Comparison of ENCODE assay signal across 33 cellular contexts in the genomic region with DNA sequence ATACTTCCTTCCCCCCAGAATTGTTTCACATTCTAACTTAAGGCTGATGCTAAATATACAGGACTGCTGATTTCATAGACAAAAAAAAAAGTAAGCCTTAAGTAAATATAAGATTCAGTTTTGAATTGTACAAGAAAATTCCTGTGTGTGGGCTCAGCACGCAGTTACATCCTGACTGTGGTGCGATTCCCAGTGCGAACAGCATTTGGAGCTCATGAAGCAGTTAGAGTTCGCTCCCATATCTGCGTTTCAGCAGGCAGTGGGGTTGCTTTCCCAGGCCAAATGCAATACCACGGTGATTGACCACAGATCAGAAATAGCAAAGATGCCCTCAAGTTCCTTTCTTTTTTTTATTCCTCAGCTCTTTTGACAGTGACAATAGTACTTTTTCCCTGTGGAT.
DNase-seq lines count a peak whose midpoint lies in the region; ATAC-seq, FAIRE-seq and TF ChIP-seq lines count a peak whose summit lies in the region.
"Had no signal": no experiment of that assay in that cellular context is flagged by ENCODE, and none has a peak within 500 bp of the region (broad histone marks: within the 10 kb centered on the region; RNA-seq: fewer than 3 reads in every experiment).

No MANE protein-coding gene starts in this region.

- H3K27me3 Mint-ChIP-seq in astrocyte (ENCODE audit: low read depth, unreplicated experiment) = no peaks in the 10 kb centered on the region
- H3K27me3 Mint-ChIP-seq in activated CD4-positive, alpha-beta T cell treated with anti-CD3 and anti-CD28 coated beads for 36 hours = peaks cover 19% of the 10 kb centered on the region
- H3K27me3 Mint-ChIP-seq in stimulated activated naive B cell treated with anti-CD40 and anti-IgM and Interleukin-4, amounts not matched to agents 10 μg/mL and 1 μg/mL and 100 μg/mL, for 72 hours = peaks cover 0 to 17% of the 10 kb centered on the region in 2 donors
- H3K27me3 Mint-ChIP-seq: effector memory CD8-positive, alpha-beta T cell had no signal

- peak overlapping the region; percentile 49 to 81 (median 74) for H3K4me2 ChIP-seq in BLaER1 treated with 17β-estradiol and CSF1 and Interleukin-3, amounts not matched to agents 10 nM and 100 nM
- H3K4me2 ChIP-seq in astrocyte (ENCODE audit: low read length) (no peak overlapping the region), osteoblast (ENCODE audit: insufficient read depth, low read length) (peak overlapping the region; percentile 57)
- H3K4me2 ChIP-seq: PC-9 had no signal

- intact Hi-C loops in activated CD4-positive, alpha-beta T cell treated with anti-CD3 and anti-CD28 coated beads for 36 hours (cut with DNase I, micrococcal nuclease) = no loop called here
- intact Hi-C loops in testis (cut with DNase I; ENCODE audit: low total_unique reads) (no loop called here), right cardiac atrium (cut with DNase I) (no loop called here)

- no peak overlapping the region for H3K27ac Mint-ChIP-seq in astrocyte (ENCODE audit: unreplicated experiment)
- no peak overlapping the region for H3K27ac Mint-ChIP-seq in activated CD4-positive, alpha-beta T cell treated with anti-CD3 and anti-CD28 coated beads for 36 hours
- H3K27ac Mint-ChIP-seq in stimulated activated naive B cell treated with anti-CD40 and anti-IgM and Interleukin-4, amounts not matched to agents 10 μg/mL and 1 μg/mL and 100 μg/mL, for 72 hours = no peak overlapping the region
- H3K27ac Mint-ChIP-seq: activated T-cell treated with anti-CD3 and anti-CD28 coated beads, Interleukin-2, amount 50 U/mL, for 72 hours; B cell; effector memory CD8-positive, alpha-beta T cell; natural killer cell; T-helper 17 cell had no signal

- no peaks in the 10 kb centered on the region for H3K9me3 ChIP-seq in BLaER1 treated with 17β-estradiol and CSF1 and Interleukin-3, amounts not matched to agents 10 nM and 100 nM (replicated peaks in 1 of 11)
- H3K9me3 ChIP-seq in astrocyte (ENCODE audit: insufficient read depth, low read depth, low read length) (no peaks in the 10 kb centered on the region), osteoblast (ENCODE audit: low read depth, low read length) (no peaks in the 10 kb centered on the region), testis (no peaks in the 10 kb centered on the region), right cardiac atrium (ENCODE audit: control insufficient read depth, low read length) (no peaks in the 10 kb centered on the region)
- H3K9me3 ChIP-seq: adrenal gland, colonic mucosa, heart left ventricle, lower lobe of right lung, stomach, tibial artery had no signal

- H2AFZ ChIP-seq in astrocyte (ENCODE audit: low read depth, low read length) = no peak overlapping the region
- no peak overlapping the region for H2AFZ ChIP-seq in osteoblast (ENCODE audit: low read length)
- H2AFZ ChIP-seq: PC-9 had no signal

- WGBS in testis, 2 donors = 63 to 75% methylated on average over 6 of the region's 6 CpGs
- 43% methylated on average over 6 of the region's 6 CpGs for WGBS in right cardiac atrium

- H3K36me3 ChIP-seq in BLaER1 treated with 17β-estradiol and CSF1 and Interleukin-3, amounts not matched to agents 10 nM and 100 nM = no peaks in the 10 kb centered on the region
- H3K36me3 ChIP-seq in astrocyte (ENCODE audit: insufficient read depth, low read length) (peaks cover 3% of the 10 kb centered on the region), osteoblast (ENCODE audit: insufficient read depth, low read length) (peaks cover 31% of the 10 kb centered on the region), testis (ENCODE audit: low read depth, missing control alignments) (no peaks in the 10 kb centered on the region)
- H3K36me3 ChIP-seq: adrenal gland, colonic mucosa, heart left ventricle, lower lobe of right lung, tibial artery had no signal

- no peak for TF ChIP-seq POLR2A in testis (IDR thresholded peaks at IDR 0.05)

- H4K20me1 ChIP-seq in BLaER1 treated with 17β-estradiol and CSF1 and Interleukin-3, amounts not matched to agents 10 nM and 100 nM = no peaks in the 10 kb centered on the region
- H4K20me1 ChIP-seq in astrocyte (ENCODE audit: insufficient read depth, low read length) = no peaks in the 10 kb centered on the region
- no peaks in the 10 kb centered on the region for H4K20me1 ChIP-seq in osteoblast (ENCODE audit: insufficient read depth, low read length)

- DNase-seq in astrocyte (ENCODE audit: low read depth) (peak; percentile 3), fibroblast of peridontal ligament (ENCODE audit: extremely low read depth) (peak; percentile 89), osteoblast (ENCODE audit: insufficient read length, low spot score, missing footprints) (peak; percentile 92), testis (no peak), right cardiac atrium (no peak)
- DNase-seq in activated CD4-positive, alpha-beta T cell treated with anti-CD3 and anti-CD28 coated beads for 36 hours = no peak
- DNase-seq in stimulated activated naive B cell treated with anti-CD40 and anti-IgM and Interleukin-4, amounts not matched to agents 10 μg/mL and 1 μg/mL and 100 μg/mL, for 72 hours = no peak
- DNase-seq: activated CD4-positive, alpha-beta T cell treated with anti-CD3 and anti-CD28 coated beads, Interleukin-2, amount 50 U/mL, for 48 hours; activated naive CD4-positive, alpha-beta T cell; activated T-cell treated with anti-CD3 and anti-CD28 coated beads, Interleukin-2, amount 50 U/mL, for 72 hours; adrenal gland; colonic mucosa; DMS 273 treated with DMSO at 0.1 percent for 48 hours; effector memory CD8-positive, alpha-beta T cell; foreskin fibroblast; H7; heart left ventricle; KG1; lower lobe of right lung; MM.1S; natural killer cell; NCI-H2029; NCI-H524 treated with DMSO at 0.1 percent for 48 hours; occipital lobe; PC-9; stomach; T-helper 17 cell; tibial artery had no signal

- H3K27me3 ChIP-seq in BLaER1 treated with 17β-estradiol and CSF1 and Interleukin-3, amounts not matched to agents 10 nM and 100 nM = no peaks in the 10 kb centered on the region
- H3K27me3 ChIP-seq in astrocyte (ENCODE audit: insufficient read depth, low read length) (no peaks in the 10 kb centered on the region), osteoblast (ENCODE audit: insufficient read depth, low read length) (no peaks in the 10 kb centered on the region), testis (no peaks in the 10 kb centered on the region), right cardiac atrium (ENCODE audit: control insufficient read depth, insufficient read depth) (no peaks in the 10 kb centered on the region)
- H3K27me3 ChIP-seq: adrenal gland, colonic mucosa, heart left ventricle, stomach, tibial artery had no signal

- no peak for FAIRE-seq in astrocyte (lab: Jason Lieb, UNC)
- FAIRE-seq: GM12878 had no signal

- peaks cover 4% of the 10 kb centered on the region for H3K36me3 Mint-ChIP-seq in astrocyte (ENCODE audit: low read depth, unreplicated experiment)
- H3K36me3 Mint-ChIP-seq in activated CD4-positive, alpha-beta T cell treated with anti-CD3 and anti-CD28 coated beads for 36 hours (ENCODE audit: low read depth) = no peaks in the 10 kb centered on the region
- H3K36me3 Mint-ChIP-seq in stimulated activated naive B cell treated with anti-CD40 and anti-IgM and Interleukin-4, amounts not matched to agents 10 μg/mL and 1 μg/mL and 100 μg/mL, for 72 hours = no peaks in the 10 kb centered on the region
- H3K36me3 Mint-ChIP-seq: natural killer cell had no signal

- H3K79me2 ChIP-seq in astrocyte (ENCODE audit: insufficient read depth, low read length) (no peaks in the 10 kb centered on the region), osteoblast (ENCODE audit: insufficient read depth, low read length) (peaks cover 48% of the 10 kb centered on the region)

- CTCF ChIA-PET in activated CD4-positive, alpha-beta T cell treated with anti-CD3 and anti-CD28 coated beads for 36 hours (lab: Charles Lee) = interaction anchor here (0.6 to 0.7 kb wide), 2 partner anchors 12 to 442 kb away, joined by 3 to 4 read pairs; no protein-coding TSS in a partner anchor

- H3K27ac ChIP-seq in BLaER1 treated with 17β-estradiol and CSF1 and Interleukin-3, amounts not matched to agents 10 nM and 100 nM = no peak overlapping the region
- no peak overlapping the region for H3K27ac ChIP-seq in astrocyte (ENCODE audit: low read depth, low read length)
- H3K27ac ChIP-seq in osteoblast (ENCODE audit: low read depth, low read length) = peak overlapping the region; percentile 72
- H3K27ac ChIP-seq in testis = no peak overlapping the region
- H3K27ac ChIP-seq in right cardiac atrium (ENCODE audit: low read length) = no peak overlapping the region
- H3K27ac ChIP-seq: adrenal gland, colonic mucosa, heart left ventricle, lower lobe of right lung, PC-9, skin epidermis, stomach, tibial artery had no signal

- H3K9ac ChIP-seq in BLaER1 treated with 17β-estradiol and CSF1 and Interleukin-3, amounts not matched to agents 10 nM and 100 nM = no peak overlapping the region
- H3K9ac ChIP-seq in astrocyte (ENCODE audit: low read length) = no peak overlapping the region

- H3K9me3 Mint-ChIP-seq in astrocyte (ENCODE audit: unreplicated experiment) = no peaks in the 10 kb centered on the region
- no peaks in the 10 kb centered on the region for H3K9me3 Mint-ChIP-seq in activated CD4-positive, alpha-beta T cell treated with anti-CD3 and anti-CD28 coated beads for 36 hours (ENCODE audit: low read depth)
- H3K9me3 Mint-ChIP-seq in stimulated activated naive B cell treated with anti-CD40 and anti-IgM and Interleukin-4, amounts not matched to agents 10 μg/mL and 1 μg/mL and 100 μg/mL, for 72 hours = peaks cover 0 to 1% of the 10 kb centered on the region in 2 donors
- H3K9me3 Mint-ChIP-seq: activated T-cell treated with anti-CD3 and anti-CD28 coated beads, Interleukin-2, amount 50 U/mL, for 72 hours; natural killer cell had no signal

- no peaks in the 10 kb centered on the region for H3K4me1 Mint-ChIP-seq in astrocyte (ENCODE audit: low read depth, unreplicated experiment)
- no peaks in the 10 kb centered on the region for H3K4me1 Mint-ChIP-seq in activated CD4-positive, alpha-beta T cell treated with anti-CD3 and anti-CD28 coated beads for 36 hours
- no peaks in the 10 kb centered on the region for H3K4me1 Mint-ChIP-seq in stimulated activated naive B cell treated with anti-CD40 and anti-IgM and Interleukin-4, amounts not matched to agents 10 μg/mL and 1 μg/mL and 100 μg/mL, for 72 hours
- H3K4me1 Mint-ChIP-seq: B cell, natural killer cell, T-helper 17 cell had no signal

- H3K4me3 ChIP-seq in BLaER1 treated with 17β-estradiol and CSF1 and Interleukin-3, amounts not matched to agents 10 nM and 100 nM = peak overlapping the region in 1 of 10 experiments; percentile 9; a peak in 2 of 20 replicates
- no peak overlapping the region for H3K4me3 ChIP-seq in astrocyte (ENCODE audit: insufficient read depth, low read depth, low read length)
- H3K4me3 ChIP-seq in osteoblast (ENCODE audit: insufficient read depth, low read length) = no peak overlapping the region
- H3K4me3 ChIP-seq in testis = no peak overlapping the region
- no peak overlapping the region for H3K4me3 ChIP-seq in right cardiac atrium (ENCODE audit: low read length)
- H3K4me3 ChIP-seq: adrenal gland, colonic mucosa, GM12878, heart left ventricle, lower lobe of right lung, PC-9, skin epidermis, stomach, tibial artery had no signal

- no peak for ATAC-seq in activated CD4-positive, alpha-beta T cell treated with anti-CD3 and anti-CD28 coated beads for 36 hours
- ATAC-seq in stimulated activated naive B cell treated with anti-CD40 and anti-IgM and Interleukin-4, amounts not matched to agents 10 μg/mL and 1 μg/mL and 100 μg/mL, for 72 hours (replicated peaks) = no peak
- ATAC-seq in right cardiac atrium = no peak
- ATAC-seq: activated CD4-positive, CD25-positive, alpha-beta regulatory T cell treated with anti-CD3 and anti-CD28 coated beads, Interleukin-2, amount 50 U/mL, for 24 hours; activated T-cell treated with anti-CD3 and anti-CD28 coated beads, Interleukin-2, amount 50 U/mL, for 72 hours; effector memory CD8-positive, alpha-beta T cell; GM12878; heart left ventricle; lower lobe of right lung; natural killer cell; T-helper 17 cell had no signal

- no peak for TF ChIP-seq CTCF in astrocyte (IDR thresholded peaks at IDR 0.05; ENCODE audit: insufficient read depth, low read depth, low read length)
- TF ChIP-seq CTCF in osteoblast (IDR thresholded peaks at IDR 0.05; ENCODE audit: extremely low read depth, low read depth, low read length) = no peak
- no peak for TF ChIP-seq CTCF in testis (IDR thresholded peaks at IDR 0.05)

- H3K4me3 Mint-ChIP-seq in astrocyte (ENCODE audit: unreplicated experiment) = no peak overlapping the region
- no peak overlapping the region for H3K4me3 Mint-ChIP-seq in activated CD4-positive, alpha-beta T cell treated with anti-CD3 and anti-CD28 coated beads for 36 hours
- no peak overlapping the region for H3K4me3 Mint-ChIP-seq in stimulated activated naive B cell treated with anti-CD40 and anti-IgM and Interleukin-4, amounts not matched to agents 10 μg/mL and 1 μg/mL and 100 μg/mL, for 72 hours
- H3K4me3 Mint-ChIP-seq: activated T-cell treated with anti-CD3 and anti-CD28 coated beads, Interleukin-2, amount 50 U/mL, for 72 hours; B cell; effector memory CD8-positive, alpha-beta T cell; natural killer cell; T-helper 17 cell had no signal

- POLR2A ChIA-PET in activated CD4-positive, alpha-beta T cell treated with anti-CD3 and anti-CD28 coated beads for 36 hours (lab: Charles Lee) = no interaction called here

- H3K4me1 ChIP-seq in BLaER1 treated with 17β-estradiol and CSF1 and Interleukin-3, amounts not matched to agents 10 nM and 100 nM = peaks cover 13 to 26% (median 22%) of the 10 kb centered on the region in 10 experiments
- H3K4me1 ChIP-seq in astrocyte (ENCODE audit: insufficient read depth, low read length) (peaks cover 2% of the 10 kb centered on the region), osteoblast (ENCODE audit: insufficient read depth, low read length) (peaks cover 25% of the 10 kb centered on the region), testis (no peaks in the 10 kb centered on the region), right cardiac atrium (ENCODE audit: control insufficient read depth, insufficient read depth, low read length) (no peaks in the 10 kb centered on the region)
- H3K4me1 ChIP-seq: adrenal gland, heart left ventricle, lower lobe of right lung, stomach had no signal

Comparison
In these comparisons a context has a peak if more than half of its experiments do, and no peak if none do; other contexts are left out.
1. DNase-seq: peak in astrocyte (single experiment), fibroblast of peridontal ligament (single experiment) and osteoblast (single experiment); none in activated CD4-positive, alpha-beta T cell treated with anti-CD3 and anti-CD28 coated beads for 36 hours (single experiment), stimulated activated naive B cell treated with anti-CD40 and anti-IgM and Interleukin-4, amounts not matched to agents 10 μg/mL and 1 μg/mL and 100 μg/mL, for 72 hours (single experiment), testis (single experiment) and right cardiac atrium (0 of 3).